10 cellular contexts compared by ENCODE assay signal in genomic region chr11:34330653-34331052, GRCh38. TPM values are rescaled to one million over a fixed set of nuclear protein-coding genes. Genes with fewer than 3 reads are reported as not detected.
DNase-seq lines count a peak whose midpoint lies in the region; ATAC-seq, FAIRE-seq and TF ChIP-seq lines count a peak whose summit lies in the region.
"Had no signal": no experiment of that assay in that cellular context is flagged by ENCODE, and none has a peak within 500 bp of the region (broad histone marks: within the 10 kb centered on the region; RNA-seq: fewer than 3 reads in every experiment).

No MANE protein-coding gene starts in this region.

- no peaks in the 10 kb centered on the region for H3K9me3 ChIP-seq in Panc1 (ENCODE audit: control insufficient read depth, insufficient read depth, low read depth, low read length)
- no peaks in the 10 kb centered on the region for H3K9me3 ChIP-seq in pancreas
- H3K9me3 ChIP-seq: Peyer's patch had no signal

- H3K4me3 ChIP-seq in Panc1 (ENCODE audit: low read depth in 2 of 2, low read length in 2 of 2), result no peak overlapping the region
- H3K4me3 ChIP-seq in pancreas, result no peak overlapping the region
- H3K4me3 ChIP-seq: Peyer's patch had no signal

- POLR2A ChIA-PET in Panc1 (lab: Charles Lee), result no interaction called here

- H3K27ac ChIP-seq in Panc1 (ENCODE audit: low read length), result peak overlapping the region; percentile 41
- no peak overlapping the region for H3K27ac ChIP-seq in pancreas
- H3K27ac ChIP-seq: Peyer's patch had no signal

- intact Hi-C loops in Panc1 (cut with micrococcal nuclease; ENCODE audit: unreplicated experiment) (no loop called here), pancreas (cut with DNase I) (no loop called here)

- H3K36me3 ChIP-seq in Panc1 (ENCODE audit: control insufficient read depth, insufficient read depth, low read length) (no peaks in the 10 kb centered on the region), pancreas (no peaks in the 10 kb centered on the region)
- H3K36me3 ChIP-seq: Peyer's patch had no signal

- H3K27me3 ChIP-seq in Panc1 (ENCODE audit: control insufficient read depth, insufficient read depth, low read length) (no peaks in the 10 kb centered on the region), pancreas (no peaks in the 10 kb centered on the region)
- H3K27me3 ChIP-seq: Peyer's patch had no signal

- ATAC-seq in Panc1, result no peak
- ATAC-seq in pancreas, result peak; percentile 30 to 80 (median 40)
- ATAC-seq in HG02884 (IDR thresholded peaks at IDR 0.05; ENCODE audit: unreplicated experiment), result no peak

- no peak for FAIRE-seq in pancreas (lab: Jason Lieb, UNC)

- no TSS peak for BruUV-seq in Panc1 (replicated peaks; lab: Mats Ljungman, UMichigan)

- in situ Hi-C loops in Panc1 (cut with HindIII; ENCODE audit: low pct_unique_long_range_greater_than_20kb, low sequenced_read_pairs), result no loop called here

- CTCF ChIA-PET in Panc1 (lab: Charles Lee), result no interaction called here

- H3K4me1 ChIP-seq in Panc1 (ENCODE audit: control insufficient read depth, insufficient read depth, low read length), result peaks cover 53% of the 10 kb centered on the region
- H3K4me1 ChIP-seq in pancreas, result peaks cover 4 to 13% (median 10%) of the 10 kb centered on the region in 3 donors

- peak; percentile 31 for DNase-seq in NCI-H2196 (lab: John Stamatoyannopoulos, UW; ENCODE audit: unreplicated experiment)
- no peak for DNase-seq in NCI-H2196 treated with DMSO at 0.1 percent for 48 hours (lab: John Stamatoyannopoulos, UW; ENCODE audit: unreplicated experiment)
- DNase-seq in HT-29 (ENCODE audit: low spot score), result peak; percentile 69
- DNase-seq in Panc1 (ENCODE audit: low read depth, low spot score), result no peak
- peak in 1 of 6 donors; percentile 59 for DNase-seq in pancreas
- DNase-seq in pons (ENCODE audit: low spot score), result no peak
- no peak for DNase-seq in nucleus accumbens (lab: John Stamatoyannopoulos, UW)
- DNase-seq: C1 segment of cervical spinal cord, Peyer's patch had no signal

- TF ChIP-seq CTCF in Panc1 (IDR thresholded peaks at IDR 0.05) (no peak), pancreas (IDR thresholded peaks at IDR 0.05) (no peak)

RNA-seq across cellular contexts. Expression of gene ABTB2, which starts 27.2 kb away (rescaled TPM):
- 26.0 and 27.3 TPM in 2 replicates for total RNA-seq in HT-29 (2014; rRNA removed; shearing (Covaris generic))
- total RNA-seq in Panc1 (2021; ENCODE audit: unreplicated experiment), result 22.7 TPM
- 24.9 TPM for polyA plus RNA-seq in Panc1 (2012; ENCODE audit: insufficient read length)
- total RNA-seq in pancreas, result 1 to 10 TPM in 5 of 6 donors, under 1 TPM in 1; 0.97 to 4.4 (median 2.2) TPM
- polyA plus RNA-seq in pancreas, result 1 to 10 TPM in 1 of 2 donors, under 1 TPM in 1; 0.63 to 1.3 TPM

Comparison
In these comparisons a context has a peak if more than half of its experiments do, and no peak if none do; other contexts are left out.
1. DNase-seq: peak in NCI-H2196 (single experiment) and HT-29 (single experiment); none in NCI-H2196 treated with DMSO at 0.1 percent for 48 hours (single experiment), Panc1 (single experiment), pons (single experiment) and nucleus accumbens (0 of 56).
2. ATAC-seq: peak in pancreas (4 of 4); none in Panc1 (single experiment) and HG02884 (single experiment).